21 cellular contexts compared by ENCODE assay signal in the genomic region with DNA sequence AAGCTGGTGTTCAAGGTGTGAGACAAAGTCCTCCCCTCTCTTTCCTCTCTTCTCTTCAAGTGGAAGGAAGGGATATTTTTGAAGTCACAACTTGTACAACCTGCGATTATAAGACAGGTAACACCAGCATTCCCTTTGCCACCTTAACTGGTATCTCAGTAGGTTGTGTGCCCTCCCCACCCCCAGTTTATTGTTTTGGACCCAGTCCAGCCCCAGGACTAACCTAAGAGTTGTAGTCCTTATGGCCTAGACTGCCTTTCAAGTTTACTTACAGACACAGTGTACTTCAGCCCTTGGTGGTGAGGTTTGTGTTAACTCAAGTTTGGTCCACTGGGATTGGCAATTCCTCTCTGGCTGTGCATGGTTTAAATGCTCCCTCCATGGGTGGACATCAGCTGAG. TPM values are rescaled to one million over a fixed set of nuclear protein-coding genes. Genes with fewer than 3 reads are reported as not detected.
DNase-seq lines count a peak whose midpoint lies in the region; ATAC-seq and TF ChIP-seq lines count a peak whose summit lies in the region.
"Had no signal": no experiment of that assay in that cellular context is flagged by ENCODE, and none has a peak within 500 bp of the region (broad histone marks: within the 10 kb centered on the region; RNA-seq: fewer than 3 reads in every experiment).

No MANE protein-coding gene starts in this region.

- DNase-seq in colonic mucosa (peak; percentile 72), mucosa of descending colon (peak; percentile 52 to 87 (median 83)), stomach (peak; percentile 39), middle frontal gyrus (ENCODE audit: extremely low spot score, low spot score) (no peak)
- DNase-seq: AML-193; Caco-2; CD4-positive, alpha-beta T cell; DMS79; GF-D8; KBM-7 had no signal

- H3K27ac ChIP-seq in colonic mucosa (no peak overlapping the region), stomach (no peak overlapping the region)
- H3K27ac ChIP-seq: A549, C4-2B had no signal

- TF ChIP-seq CTCF in colonic mucosa (IDR thresholded peaks at IDR 0.05) = no peak
- no peak for TF ChIP-seq CTCF in mucosa of descending colon (IDR thresholded peaks at IDR 0.05)
- TF ChIP-seq CTCF in stomach (IDR thresholded peaks at IDR 0.05) = no peak

- no peak overlapping the region for H3K4me3 ChIP-seq in colonic mucosa
- no peak overlapping the region for H3K4me3 ChIP-seq in mucosa of descending colon
- H3K4me3 ChIP-seq in stomach = no peak overlapping the region
- H3K4me3 ChIP-seq: A549, HAP-1 had no signal

- intact Hi-C loops in colonic mucosa (cut with DNase I) (no loop called here), mucosa of descending colon (cut with DNase I, micrococcal nuclease) (no loop called here), stomach (cut with DNase I; ENCODE audit: low total_unique reads) (no loop called here)

- no peaks in the 10 kb centered on the region for H3K9me3 ChIP-seq in colonic mucosa
- no peaks in the 10 kb centered on the region for H3K9me3 ChIP-seq in mucosa of descending colon
- H3K9me3 ChIP-seq in stomach = no peaks in the 10 kb centered on the region
- H3K9me3 ChIP-seq: A549, Caco-2, HAP-1 had no signal

- H3K36me3 ChIP-seq in colonic mucosa (no peaks in the 10 kb centered on the region), mucosa of descending colon (ENCODE audit: low read depth) (no peaks in the 10 kb centered on the region), stomach (no peaks in the 10 kb centered on the region)
- H3K36me3 ChIP-seq: HAP-1 had no signal

- TF ChIP-seq EP300 in stomach (IDR thresholded peaks at IDR 0.05) = no peak

- no peak for TF ChIP-seq POLR2A in stomach (IDR thresholded peaks at IDR 0.05)

- no peaks in the 10 kb centered on the region for H3K27me3 ChIP-seq in colonic mucosa
- no peaks in the 10 kb centered on the region for H3K27me3 ChIP-seq in stomach

- no peak overlapping the region for H3K9ac ChIP-seq in colonic mucosa (ENCODE audit: low read depth in 2 of 2, low read length in 2 of 2)

- no peaks in the 10 kb centered on the region for H3K4me1 ChIP-seq in colonic mucosa
- no peaks in the 10 kb centered on the region for H3K4me1 ChIP-seq in mucosa of descending colon (ENCODE audit: low read depth)
- H3K4me1 ChIP-seq in stomach = no peaks in the 10 kb centered on the region
- H3K4me1 ChIP-seq: A549, HAP-1 had no signal

- WGBS in stomach, 5 donors = 28 to 74% (median 44%) methylated on average over 1 of the region's 1 CpG

- peak; percentile 92 for ATAC-seq in mucosa of descending colon
- ATAC-seq in HG02981 (IDR thresholded peaks at IDR 0.05; ENCODE audit: unreplicated experiment) = no peak
- ATAC-seq in GM21723 (IDR thresholded peaks at IDR 0.05; ENCODE audit: unreplicated experiment) = no peak
- no peak for ATAC-seq in GM21529 (IDR thresholded peaks at IDR 0.05; ENCODE audit: unreplicated experiment)
- ATAC-seq: A549, HepG2 had no signal

RNA-seq across cellular contexts. Expression of gene CYP2C8, which starts 26.8 kb away (rescaled TPM):
- total RNA-seq in colonic mucosa (1 to 10 TPM in 1 of 2 donors, under 1 TPM in 1; 0.56 to 1.2 TPM), mucosa of descending colon (1 to 10 TPM in 2 of 3 donors, under 1 TPM in 1; 0.25 to 4.1 (median 1.0) TPM), stomach (1 to 10 TPM in 3 of 5 donors, not detected in 2; 1.1 to 5.8 (median 3.5) TPM)
- 1 to 10 TPM; 1.4 to 5.7 (median 1.8) TPM for polyA plus RNA-seq in stomach
- total RNA-seq: Daoy, H4 had no signal
- polyA plus RNA-seq: BJ, IgD-negative memory B cell had no signal
